Comparison of ENCODE assay signal across 8 cellular contexts in the genomic region with DNA sequence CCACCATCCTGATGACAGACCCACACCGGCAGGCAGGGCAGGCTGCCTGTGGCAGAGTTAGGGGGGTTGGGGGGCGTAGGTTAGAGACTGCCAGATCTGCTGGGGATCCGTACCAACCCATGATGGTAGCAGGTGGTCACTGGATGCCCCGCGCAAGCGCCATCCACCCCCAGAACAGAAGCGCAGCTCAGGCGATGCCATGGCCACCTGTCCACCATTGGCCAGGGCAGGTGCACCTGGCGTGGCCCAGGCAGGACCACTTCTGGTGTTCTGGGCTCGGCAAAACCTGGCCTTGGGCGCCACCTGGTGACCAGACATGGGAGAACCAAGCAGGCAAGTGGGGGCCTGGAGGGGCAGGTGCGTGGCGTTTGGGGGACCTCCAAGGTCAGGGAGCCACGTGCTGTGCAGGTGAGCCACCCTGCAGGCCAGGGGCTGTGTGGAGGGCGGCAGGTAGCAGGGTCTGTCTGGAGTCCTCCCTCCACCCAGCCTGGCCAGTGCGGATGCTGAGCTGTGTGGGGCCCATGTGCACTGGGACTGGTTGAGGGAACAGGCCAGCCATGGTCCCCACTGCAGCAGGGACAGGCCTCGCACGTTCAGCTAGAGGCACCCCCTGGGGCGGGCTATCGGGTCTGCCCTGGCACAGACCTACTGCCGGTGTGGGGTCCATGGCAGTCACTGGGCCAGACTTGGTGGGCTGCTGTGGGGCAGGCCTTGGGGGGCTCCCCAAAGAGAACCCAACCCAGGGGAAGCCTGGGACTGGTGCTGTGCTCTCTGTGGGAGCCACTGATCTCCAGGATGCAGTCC. TPM values are rescaled to one million over a fixed set of nuclear protein-coding genes. Genes with fewer than 3 reads are reported as not detected.
DNase-seq lines count a peak whose midpoint lies in the region; ATAC-seq and TF ChIP-seq lines count a peak whose summit lies in the region.

No MANE protein-coding gene starts in this region.

- intact Hi-C loops in MCF 10A (cut with micrococcal nuclease) = loop anchor here (1.0 kb wide), 2 partner anchors 29 to 47 kb away; no protein-coding TSS in a partner anchor

- H3K9me3 Mint-ChIP-seq in WTC11 (no peaks in the 10 kb centered on the region), MCF 10A (ENCODE audit: unreplicated experiment) (no peaks in the 10 kb centered on the region)

- H3K36me3 Mint-ChIP-seq in WTC11 (no peaks in the 10 kb centered on the region), MCF 10A (ENCODE audit: insufficient read depth, unreplicated experiment) (peaks cover 5% of the 10 kb centered on the region)

- no TSS peak for BruUV-seq in MCF 10A (replicated peaks; lab: Mats Ljungman, UMichigan)

- POLR2A ChIA-PET in WTC11 (lab: Charles Lee) (interaction anchor here (0.5 kb wide), 2 partner anchors 46 to 1103 kb away, joined by 3 read pairs; no protein-coding TSS in a partner anchor), MCF 10A (lab: Yijun Ruan, JAX) (interaction anchor here (0.6 kb wide), 1 partner anchor 14 kb away, joined by 3 read pairs; no protein-coding TSS in a partner anchor)

- ATAC-seq in WTC11 (peak; percentile 67), GM21515 (IDR thresholded peaks at IDR 0.05; ENCODE audit: unreplicated experiment) (no peak)

- H3K27ac Mint-ChIP-seq in WTC11 = no peak overlapping the region
- no peak overlapping the region for H3K27ac Mint-ChIP-seq in MCF 10A (ENCODE audit: low read depth, unreplicated experiment)

- H3K27me3 Mint-ChIP-seq in WTC11 (ENCODE audit: low read depth) (no peaks in the 10 kb centered on the region), MCF 10A (ENCODE audit: insufficient read depth, unreplicated experiment) (no peaks in the 10 kb centered on the region)

- peak; percentile 85 for DNase-seq in DMS 273 (lab: John Stamatoyannopoulos, UW; ENCODE audit: unreplicated experiment)
- no peak for DNase-seq in DMS 273 treated with DMSO at 0.1 percent for 48 hours (lab: John Stamatoyannopoulos, UW)
- peak; percentile 78 for DNase-seq in NCI-H1694 (lab: John Stamatoyannopoulos, UW)
- peak; percentile 94 for DNase-seq in WTC11 (ENCODE audit: low spot score)
- peak; percentile 67 for DNase-seq in MCF 10A (ENCODE audit: unreplicated experiment)
- peak; percentile 73 for DNase-seq in kidney tubule cell (ENCODE audit: low spot score)
- peak; percentile 79 for DNase-seq in stimulated activated CD4-positive, alpha-beta T cell treated with anti-CD3 and anti-CD28 coated beads, Interleukin-4, amount 100 ng/mL, for 24 hours

- H3K4me3 Mint-ChIP-seq in WTC11 = no peak overlapping the region
- H3K4me3 Mint-ChIP-seq in MCF 10A (ENCODE audit: unreplicated experiment) = no peak overlapping the region

- H3K4me1 Mint-ChIP-seq in WTC11 (peaks cover 7% of the 10 kb centered on the region), MCF 10A (ENCODE audit: insufficient read depth, unreplicated experiment) (peaks cover 6% of the 10 kb centered on the region)

- TF ChIP-seq CTCF in WTC11 (IDR thresholded peaks at IDR 0.05) (peak; percentile 84), MCF 10A (IDR thresholded peaks at IDR 0.05; ENCODE audit: unreplicated experiment) (peak; percentile 98)

- CTCF ChIA-PET in WTC11 (lab: Charles Lee) = interaction anchor here (0.6 to 21.0 kb wide), 19 partner anchors 8 to 213 kb away, joined by 3 to 455 read pairs (median 4); a partner anchor contains a TSS
- CTCF ChIA-PET in MCF 10A (lab: Yijun Ruan, JAX) = interaction anchor here (0.5 to 10.7 kb wide), 18 partner anchors 8 to 202 kb away, joined by 3 to 126 read pairs (median 4); a partner anchor contains a TSS

TF ChIP-seq in WTC11, 78 proteins besides CTCF, POLR2A, EP300 and RAD21:
- TF ChIP-seq CREB1 (CRISPR knock-in tag; IDR thresholded peaks at IDR 0.05) = no peak
- no peak for TF ChIP-seq ZNF423 (CRISPR knock-in tag; IDR thresholded peaks at IDR 0.05)
- TF ChIP-seq, protein P1, sequence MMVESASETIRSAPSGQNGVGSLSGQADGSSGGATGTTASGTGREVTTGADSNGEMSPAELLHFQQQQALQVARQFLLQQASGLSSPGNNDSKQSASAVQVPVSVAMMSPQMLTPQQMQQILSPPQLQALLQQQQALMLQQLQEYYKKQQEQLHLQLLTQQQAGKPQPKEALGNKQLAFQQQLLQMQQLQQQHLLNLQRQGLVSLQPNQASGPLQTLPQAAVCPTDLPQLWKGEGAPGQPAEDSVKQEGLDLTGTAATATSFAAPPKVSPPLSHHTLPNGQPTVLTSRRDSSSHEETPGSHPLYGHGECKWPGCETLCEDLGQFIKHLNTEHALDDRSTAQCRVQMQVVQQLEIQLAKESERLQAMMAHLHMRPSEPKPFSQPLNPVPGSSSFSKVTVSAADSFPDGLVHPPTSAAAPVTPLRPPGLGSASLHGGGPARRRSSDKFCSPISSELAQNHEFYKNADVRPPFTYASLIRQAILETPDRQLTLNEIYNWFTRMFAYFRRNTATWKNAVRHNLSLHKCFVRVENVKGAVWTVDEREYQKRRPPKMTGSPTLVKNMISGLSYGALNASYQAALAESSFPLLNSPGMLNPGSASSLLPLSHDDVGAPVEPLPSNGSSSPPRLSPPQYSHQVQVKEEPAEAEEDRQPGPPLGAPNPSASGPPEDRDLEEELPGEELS (CRISPR knock-in tag; IDR thresholded peaks at IDR 0.05) = 0 out of 2 replicates have a peak, but pooled peaks have one; percentile 21
- peak; percentile 63; the same call in 1 of the 2 replicates for TF ChIP-seq ZBTB21 (CRISPR knock-in tag; IDR thresholded peaks at IDR 0.05; ENCODE audit: borderline replicate concordance)
- no peak for TF ChIP-seq PRRX2 (CRISPR knock-in tag; IDR thresholded peaks at IDR 0.05)
- no peak for TF ChIP-seq JUN (CRISPR knock-in tag; IDR thresholded peaks at IDR 0.05)
- no peak for TF ChIP-seq KAT7 (CRISPR knock-in tag; IDR thresholded peaks at IDR 0.05; ENCODE audit: borderline replicate concordance)
- TF ChIP-seq, protein P2, sequence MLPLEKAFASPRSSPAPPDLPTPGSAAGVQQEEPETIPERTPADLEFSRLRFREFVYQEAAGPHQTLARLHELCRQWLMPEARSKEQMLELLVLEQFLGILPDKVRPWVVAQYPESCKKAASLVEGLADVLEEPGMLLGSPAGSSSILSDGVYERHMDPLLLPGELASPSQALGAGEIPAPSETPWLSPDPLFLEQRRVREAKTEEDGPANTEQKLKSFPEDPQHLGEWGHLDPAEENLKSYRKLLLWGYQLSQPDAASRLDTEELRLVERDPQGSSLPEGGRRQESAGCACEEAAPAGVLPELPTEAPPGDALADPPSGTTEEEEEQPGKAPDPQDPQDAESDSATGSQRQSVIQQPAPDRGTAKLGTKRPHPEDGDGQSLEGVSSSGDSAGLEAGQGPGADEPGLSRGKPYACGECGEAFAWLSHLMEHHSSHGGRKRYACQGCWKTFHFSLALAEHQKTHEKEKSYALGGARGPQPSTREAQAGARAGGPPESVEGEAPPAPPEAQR (CRISPR knock-in tag; IDR thresholded peaks at IDR 0.05) = no peak
- TF ChIP-seq ESRRA (CRISPR knock-in tag; IDR thresholded peaks at IDR 0.05; ENCODE audit: borderline replicate concordance) = peak; percentile 56; the same call in 1 of the 2 replicates
- TF ChIP-seq ZNF263 (CRISPR knock-in tag; IDR thresholded peaks at IDR 0.05; ENCODE audit: low read depth) = no peak
- TF ChIP-seq MXD4 (CRISPR knock-in tag; IDR thresholded peaks at IDR 0.05; ENCODE audit: borderline replicate concordance) = no peak
- TF ChIP-seq MYBL2 (CRISPR knock-in tag; IDR thresholded peaks at IDR 0.05) = no peak
- TF ChIP-seq, protein P3, sequence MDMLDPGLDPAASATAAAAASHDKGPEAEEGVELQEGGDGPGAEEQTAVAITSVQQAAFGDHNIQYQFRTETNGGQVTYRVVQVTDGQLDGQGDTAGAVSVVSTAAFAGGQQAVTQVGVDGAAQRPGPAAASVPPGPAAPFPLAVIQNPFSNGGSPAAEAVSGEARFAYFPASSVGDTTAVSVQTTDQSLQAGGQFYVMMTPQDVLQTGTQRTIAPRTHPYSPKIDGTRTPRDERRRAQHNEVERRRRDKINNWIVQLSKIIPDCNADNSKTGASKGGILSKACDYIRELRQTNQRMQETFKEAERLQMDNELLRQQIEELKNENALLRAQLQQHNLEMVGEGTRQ (CRISPR knock-in tag; IDR thresholded peaks at IDR 0.05) = peak; percentile 42; the same call in 1 of the 2 replicates
- TF ChIP-seq, protein P4, sequence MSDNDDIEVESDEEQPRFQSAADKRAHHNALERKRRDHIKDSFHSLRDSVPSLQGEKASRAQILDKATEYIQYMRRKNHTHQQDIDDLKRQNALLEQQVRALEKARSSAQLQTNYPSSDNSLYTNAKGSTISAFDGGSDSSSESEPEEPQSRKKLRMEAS (CRISPR knock-in tag; IDR thresholded peaks at IDR 0.05) = peak; percentile 51; the same call in 1 of the 2 replicates
- TF ChIP-seq ZNF121 (CRISPR knock-in tag; IDR thresholded peaks at IDR 0.05) = peak; percentile 44; the same call in 1 of the 2 replicates
- no peak for TF ChIP-seq SMAD3 (CRISPR knock-in tag; IDR thresholded peaks at IDR 0.05; ENCODE audit: borderline replicate concordance)

RNA-seq across cellular contexts. Expression of a gene that starts 15.6 kb away (rescaled TPM):
- total RNA-seq in WTC11 (2021) (23.9 to 29.2 TPM (median 24.8 TPM) in 3 replicates), MCF 10A (2022) (30.9 and 35.3 TPM in 2 replicates)

RNA-seq across cellular contexts. Expression of a gene that starts 15.9 kb away (rescaled TPM):
- total RNA-seq in WTC11 (2021) (34.7 to 36.7 TPM (median 36.4 TPM) in 3 replicates), MCF 10A (2022) (68.9 and 70.8 TPM in 2 replicates)

RNA-seq across cellular contexts. Expression of a gene that starts 17.9 kb away (rescaled TPM):
- total RNA-seq in WTC11 (2021) = 11.8 to 15.5 TPM (median 12.3 TPM) in 3 replicates
- total RNA-seq in MCF 10A (2022) = 10.2 and 15.8 TPM in 2 replicates

RNA-seq across cellular contexts. Expression of a gene that starts 24.2 kb away (rescaled TPM):
- total RNA-seq in WTC11 (2021) = 529 to 555 TPM (median 531 TPM) in 3 replicates
- 5.7 and 8.5 TPM in 2 replicates for total RNA-seq in MCF 10A (2022)
